19 cellular contexts compared by ENCODE assay signal in the genomic region with DNA sequence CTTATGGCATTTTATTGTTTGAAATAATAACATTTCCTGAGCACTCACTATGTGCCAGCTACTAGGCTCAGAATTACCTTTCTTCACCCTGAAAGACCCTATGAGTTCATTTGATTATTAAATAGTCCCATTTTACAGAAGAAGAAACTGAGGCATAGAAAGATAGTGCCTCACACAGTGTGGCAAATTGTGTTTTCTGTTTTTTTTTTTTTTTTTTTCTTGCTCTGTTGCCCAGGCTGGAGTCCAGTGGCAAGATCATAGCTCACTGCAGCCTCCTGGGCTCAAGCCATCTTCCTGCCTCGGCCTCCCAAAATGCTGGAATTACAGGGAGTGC. TPM values are rescaled to one million over a fixed set of nuclear protein-coding genes. Genes with fewer than 3 reads are reported as not detected.
A peak's percentile ranks its signal among the peaks of the same experiment; 100 is the strongest.
DNase-seq lines count a peak whose midpoint lies in the region; ATAC-seq and TF ChIP-seq lines count a peak whose summit lies in the region.
"Had no signal": no experiment of that assay in that cellular context is flagged by ENCODE, and none has a peak within 500 bp of the region (broad histone marks: within the 10 kb centered on the region; RNA-seq: fewer than 3 reads in every experiment).

No MANE protein-coding gene starts in this region.

- TF ChIP-seq CTCF in MCF 10A (IDR thresholded peaks at IDR 0.05; ENCODE audit: unreplicated experiment) (no peak), breast epithelium (IDR thresholded peaks at IDR 0.05) (no peak)

- peak overlapping the region; percentile 66 for H3K27ac Mint-ChIP-seq in MCF 10A (ENCODE audit: low read depth, unreplicated experiment)
- peak overlapping the region in 1 of 2 donors; percentile 30 for H3K27ac Mint-ChIP-seq in effector memory CD8-positive, alpha-beta T cell
- H3K27ac Mint-ChIP-seq in stimulated activated naive CD8-positive, alpha-beta T cell treated with anti-CD3 and anti-CD28 coated beads, Interleukin-15, amount 100 ng/mL, for 72 hours: peak overlapping the region in 1 of 2 donors; percentile 74
- H3K27ac Mint-ChIP-seq: activated CD4-positive, alpha-beta T cell treated with anti-CD3 and anti-CD28 coated beads, Interleukin-2, amount 10 ng/mL, durations not matched to agents 24 days and 14 days had no signal

- no peak for DNase-seq in MCF 10A (ENCODE audit: unreplicated experiment)
- no peak for DNase-seq in breast epithelium (ENCODE audit: low spot score in 2 of 2)
- DNase-seq in effector memory CD8-positive, alpha-beta T cell: no peak
- DNase-seq in stimulated activated naive CD8-positive, alpha-beta T cell treated with anti-CD3 and anti-CD28 coated beads, Interleukin-15, amount 100 ng/mL, for 72 hours: no peak
- DNase-seq in T-helper 9 cell: no peak
- no peak for DNase-seq in HPDE6-E6E7 (ENCODE audit: extremely low spot score)
- DNase-seq in NCI-H2196 treated with DMSO at 0.1 percent for 48 hours (lab: John Stamatoyannopoulos, UW; ENCODE audit: unreplicated experiment): no peak
- DNase-seq: ACHN; activated T-cell treated with anti-CD3 and anti-CD28 coated beads, Interleukin-2, amount 50 U/mL, for 1 hour; CD4-positive, alpha-beta memory T cell; esophagus squamous epithelium; glutamatergic neuron; naive thymus-derived CD4-positive, alpha-beta T cell; NCI-H1417; NCI-H748 treated with DMSO at 0.1 percent for 48 hours; stomach had no signal

- peaks cover 28% of the 10 kb centered on the region for H3K4me1 Mint-ChIP-seq in MCF 10A (ENCODE audit: insufficient read depth, unreplicated experiment)
- peaks cover 15 to 21% of the 10 kb centered on the region in 2 donors for H3K4me1 Mint-ChIP-seq in effector memory CD8-positive, alpha-beta T cell (ENCODE audit: low read depth in 2 of 2)
- H3K4me1 Mint-ChIP-seq in stimulated activated naive CD8-positive, alpha-beta T cell treated with anti-CD3 and anti-CD28 coated beads, Interleukin-15, amount 100 ng/mL, for 72 hours: peaks cover 34% of the 10 kb centered on the region

- H3K4me3 Mint-ChIP-seq in MCF 10A (ENCODE audit: unreplicated experiment): no peak overlapping the region
- peak overlapping the region; percentile 43 to 56 for H3K4me3 Mint-ChIP-seq in effector memory CD8-positive, alpha-beta T cell
- peak overlapping the region; percentile 65 to 77 for H3K4me3 Mint-ChIP-seq in stimulated activated naive CD8-positive, alpha-beta T cell treated with anti-CD3 and anti-CD28 coated beads, Interleukin-15, amount 100 ng/mL, for 72 hours
- H3K4me3 Mint-ChIP-seq: CD4-positive, alpha-beta memory T cell had no signal

- H3K9me3 ChIP-seq in breast epithelium: no peaks in the 10 kb centered on the region
- H3K9me3 ChIP-seq: esophagus squamous epithelium, stomach had no signal

- peak; percentile 4 for ATAC-seq in HG03280 (IDR thresholded peaks at IDR 0.05; ENCODE audit: unreplicated experiment)
- no peak for ATAC-seq in effector memory CD8-positive, alpha-beta T cell (replicated peaks)
- no peak for ATAC-seq in stimulated activated naive CD8-positive, alpha-beta T cell treated with anti-CD3 and anti-CD28 coated beads, Interleukin-15, amount 100 ng/mL, for 72 hours

- H3K36me3 Mint-ChIP-seq in MCF 10A (ENCODE audit: insufficient read depth, unreplicated experiment): no peaks in the 10 kb centered on the region
- H3K36me3 Mint-ChIP-seq in effector memory CD8-positive, alpha-beta T cell (ENCODE audit: insufficient read depth): peaks cover 6% of the 10 kb centered on the region
- H3K36me3 Mint-ChIP-seq: CD4-positive, alpha-beta memory T cell; naive thymus-derived CD4-positive, alpha-beta T cell had no signal

- no TSS peak for BruUV-seq in MCF 10A (replicated peaks; lab: Mats Ljungman, UMichigan)

- no peak overlapping the region for H3K27ac ChIP-seq in breast epithelium
- H3K27ac ChIP-seq: HL-60 had no signal

- no peaks in the 10 kb centered on the region for H3K9me3 Mint-ChIP-seq in MCF 10A (ENCODE audit: unreplicated experiment)
- H3K9me3 Mint-ChIP-seq in effector memory CD8-positive, alpha-beta T cell: no peaks in the 10 kb centered on the region
- H3K9me3 Mint-ChIP-seq in stimulated activated naive CD8-positive, alpha-beta T cell treated with anti-CD3 and anti-CD28 coated beads, Interleukin-15, amount 100 ng/mL, for 72 hours: no peaks in the 10 kb centered on the region
- H3K9me3 Mint-ChIP-seq: activated CD4-positive, alpha-beta T cell treated with anti-CD3 and anti-CD28 coated beads, Interleukin-2, amount 10 ng/mL, durations not matched to agents 24 days and 14 days had no signal

- intact Hi-C loops in MCF 10A (cut with micrococcal nuclease) (loop anchor here (5.0 kb wide), 1 partner anchor 33 kb away; no protein-coding TSS in a partner anchor), breast epithelium (cut with DNase I; ENCODE audit: low total_unique reads) (no loop called here)

- no peaks in the 10 kb centered on the region for H3K27me3 ChIP-seq in breast epithelium
- H3K27me3 ChIP-seq: esophagus squamous epithelium, stomach had no signal

- no peaks in the 10 kb centered on the region for H3K36me3 ChIP-seq in breast epithelium
- H3K36me3 ChIP-seq: esophagus squamous epithelium, stomach had no signal

- POLR2A ChIA-PET in MCF 10A (lab: Yijun Ruan, JAX): interaction anchor here (0.8 to 3.9 kb wide), 14 partner anchors 17 to 342 kb away, joined by 3 to 35 read pairs (median 4); no protein-coding TSS in a partner anchor

- no peaks in the 10 kb centered on the region for H3K27me3 Mint-ChIP-seq in MCF 10A (ENCODE audit: insufficient read depth, unreplicated experiment)
- peaks cover 49 to 83% of the 10 kb centered on the region in 2 donors for H3K27me3 Mint-ChIP-seq in effector memory CD8-positive, alpha-beta T cell
- peaks cover 70% of the 10 kb centered on the region for H3K27me3 Mint-ChIP-seq in stimulated activated naive CD8-positive, alpha-beta T cell treated with anti-CD3 and anti-CD28 coated beads, Interleukin-15, amount 100 ng/mL, for 72 hours

- CTCF ChIA-PET in MCF 10A (lab: Yijun Ruan, JAX): interaction anchor here (0.5 to 3.0 kb wide), 9 partner anchors 10 to 542 kb away, joined by 3 to 13 read pairs (median 4); no protein-coding TSS in a partner anchor

- no peak overlapping the region for H3K4me3 ChIP-seq in breast epithelium
- H3K4me3 ChIP-seq: stomach had no signal

- H3K4me1 ChIP-seq in breast epithelium: no peaks in the 10 kb centered on the region

- no peak for TF ChIP-seq POLR2A in breast epithelium (IDR thresholded peaks at IDR 0.05)

RNA-seq across cellular contexts. Expression of gene PTPN1, which starts 59.7 kb away (rescaled TPM):
- total RNA-seq in MCF 10A (2022) (56.4 and 63.0 TPM in 2 replicates), breast epithelium (10 to 100 TPM; 23.8 to 29.2 (median 28.5) TPM)
